ENCODE assay signal across 15 cellular contexts in the genomic region with DNA sequence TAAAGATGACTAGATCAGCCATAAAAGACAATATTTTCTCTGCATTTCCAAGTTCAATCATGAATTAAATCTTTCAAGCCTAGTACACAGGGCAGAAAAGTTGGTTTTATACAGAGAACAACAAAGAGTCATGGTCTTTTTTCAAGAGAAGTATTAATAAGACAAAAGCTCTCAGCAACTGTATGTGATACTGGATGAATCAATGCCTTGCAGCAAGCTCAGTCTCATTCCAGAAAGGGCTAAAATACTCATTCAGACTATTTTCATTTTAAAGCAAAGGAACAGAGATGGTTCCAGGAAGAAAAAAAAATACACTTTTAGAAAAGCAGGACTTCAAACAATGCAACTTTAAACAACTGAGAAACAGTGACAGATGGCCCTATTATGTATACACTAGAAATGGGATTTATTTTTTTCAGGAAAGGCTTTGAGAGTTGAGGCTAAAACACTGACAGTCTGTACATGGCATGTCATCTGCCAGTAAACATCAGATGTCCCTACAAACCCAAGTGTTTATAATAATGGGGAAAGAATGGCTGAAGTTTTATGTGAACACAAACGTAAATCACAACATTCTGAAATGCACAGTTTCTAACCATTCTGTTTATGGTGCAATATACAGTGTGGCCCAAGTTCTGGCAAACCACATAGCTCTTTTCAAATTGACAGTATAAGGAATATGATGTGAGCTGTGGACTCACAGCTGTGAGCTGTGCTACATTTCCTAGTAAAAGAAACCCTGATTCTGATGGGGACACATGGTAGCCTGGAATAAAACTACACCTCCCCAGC.
DNase-seq lines count a peak whose midpoint lies in the region; FAIRE-seq and TF ChIP-seq lines count a peak whose summit lies in the region.
"Had no signal": no experiment of that assay in that cellular context is flagged by ENCODE, and none has a peak within 500 bp of the region (broad histone marks: within the 10 kb centered on the region; RNA-seq: fewer than 3 reads in every experiment).

No MANE protein-coding gene starts in this region.

- no peaks in the 10 kb centered on the region for H3K36me3 ChIP-seq in neural progenitor cell
- H3K36me3 ChIP-seq: BE2C had no signal

- peaks cover 73% of the 10 kb centered on the region for H3K4me1 Mint-ChIP-seq in neural progenitor cell

- H3F3A ChIP-seq in neural progenitor cell (ENCODE audit: low read depth) = peaks cover 31% of the 10 kb centered on the region

- no peak overlapping the region for H3K4me3 ChIP-seq in neural progenitor cell

- H3K9me3 ChIP-seq in neural progenitor cell (ENCODE audit: low read depth) = no peaks in the 10 kb centered on the region
- H3K9me3 ChIP-seq: BE2C had no signal

- DNase-seq in NCI-H446 treated with DMSO at 0.1 percent for 48 hours (lab: John Stamatoyannopoulos, UW) (peak; percentile 69), neural progenitor cell (ENCODE audit: low spot score) (no peak), SHP77 treated with DMSO at 0.1 percent for 48 hours (lab: John Stamatoyannopoulos, UW) (no peak), DMS53 (lab: John Stamatoyannopoulos, UW) (no peak), SIG-M5 treated with dmso at 0.1 percent for 504 hours (lab: John Stamatoyannopoulos, UW; ENCODE audit: unreplicated experiment) (no peak), GM20000 (ENCODE audit: low spot score) (no peak)
- DNase-seq: activated CD4-positive, alpha-beta T cell treated with anti-CD3 and anti-CD28 coated beads, Interleukin-2, amount 10 ng/mL, durations not matched to agents 7 days and 5 days; activated naive CD4-positive, alpha-beta T cell treated with anti-CD3 and anti-CD28 coated beads for 36 hours; BE2C; NCI-H1048; NK-92 treated with Interleukin-12 subunit alpha and Interleukin-12 subunit beta, amount 100 ng/mL, for 24 hours; T-helper 1 cell had no signal

- no peaks in the 10 kb centered on the region for H3K36me3 Mint-ChIP-seq in neural progenitor cell

- H3K27ac ChIP-seq in cingulate gyrus (ENCODE audit: low read depth, low read length) (peak overlapping the region; percentile 62), neural progenitor cell (no peak overlapping the region)
- H3K27ac ChIP-seq: HL-60 had no signal

- TF ChIP-seq CTCF in neural progenitor cell (IDR thresholded peaks at IDR 0.05) (no peak), GM20000 (IDR thresholded peaks at IDR 0.05; ENCODE audit: extremely low read depth, missing control alignments) (no peak)

- H3K9ac ChIP-seq in neural progenitor cell = no peak overlapping the region

- H3K27ac Mint-ChIP-seq in neural progenitor cell = no peak overlapping the region
- H3K27ac Mint-ChIP-seq: activated CD4-positive, alpha-beta T cell treated with anti-CD3 and anti-CD28 coated beads, Interleukin-2, amount 10 ng/mL, durations not matched to agents 7 days and 5 days; activated naive CD4-positive, alpha-beta T cell treated with anti-CD3 and anti-CD28 coated beads for 36 hours had no signal

- H3K4me2 ChIP-seq in neural progenitor cell = peak overlapping the region; percentile 22

- no peaks in the 10 kb centered on the region for H3K9me3 Mint-ChIP-seq in neural progenitor cell
- H3K9me3 Mint-ChIP-seq: activated CD4-positive, alpha-beta T cell treated with anti-CD3 and anti-CD28 coated beads, Interleukin-2, amount 10 ng/mL, durations not matched to agents 7 days and 5 days; activated naive CD4-positive, alpha-beta T cell treated with anti-CD3 and anti-CD28 coated beads for 36 hours had no signal

- H3K4me3 Mint-ChIP-seq in neural progenitor cell = no peak overlapping the region
- H3K4me3 Mint-ChIP-seq: activated CD4-positive, alpha-beta T cell treated with anti-CD3 and anti-CD28 coated beads, Interleukin-2, amount 10 ng/mL, durations not matched to agents 7 days and 5 days; activated naive CD4-positive, alpha-beta T cell treated with anti-CD3 and anti-CD28 coated beads for 36 hours had no signal

- no peak overlapping the region for H2AFZ ChIP-seq in neural progenitor cell (replicated peaks)

- peaks cover 66% of the 10 kb centered on the region for H3K4me1 ChIP-seq in neural progenitor cell
- H3K4me1 ChIP-seq: BE2C had no signal

- H4K20me1 ChIP-seq in neural progenitor cell (ENCODE audit: low read depth) = peaks cover 62% of the 10 kb centered on the region

- peak; percentile 66 for FAIRE-seq in G401.6 (lab: Jason Lieb, UNC)

- no peaks in the 10 kb centered on the region for H3K27me3 Mint-ChIP-seq in neural progenitor cell (ENCODE audit: insufficient read depth, low read depth)

- peaks cover 98% of the 10 kb centered on the region for H3K79me2 ChIP-seq in neural progenitor cell (ENCODE audit: low read depth)

- no peaks in the 10 kb centered on the region for H3K27me3 ChIP-seq in neural progenitor cell
- H3K27me3 ChIP-seq: BE2C had no signal
